32 cellular contexts compared by ENCODE assay signal in the genomic region with DNA sequence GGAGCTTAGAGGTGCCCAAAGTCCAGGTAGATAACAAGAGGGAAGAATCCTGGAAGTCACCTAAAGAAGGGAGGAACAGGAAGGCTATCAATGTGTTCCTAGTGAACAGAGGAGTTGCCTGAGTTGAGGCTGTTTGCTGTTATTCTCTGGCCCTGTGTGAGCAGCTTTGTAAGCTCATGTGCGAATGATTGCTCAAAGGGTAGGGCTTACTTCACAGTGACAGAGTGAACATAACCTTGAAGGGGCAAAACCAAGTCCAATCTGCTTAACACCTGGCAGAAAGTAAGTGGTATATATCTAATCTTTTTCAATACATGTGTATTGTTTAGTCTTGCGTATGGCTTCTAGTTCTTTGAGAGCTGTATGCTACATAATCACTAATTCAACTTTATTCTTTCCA.
"Had no signal": no experiment of that assay in that cellular context is flagged by ENCODE, and none has a peak within 500 bp of the region (broad histone marks: within the 10 kb centered on the region; RNA-seq: fewer than 3 reads in every experiment).

No MANE protein-coding gene starts in this region.

- H3K27ac ChIP-seq: adrenal gland, ascending aorta, brain microvascular endothelial cell, breast epithelium, cardiac muscle cell had no signal

- DNase-seq: activated effector memory CD4-positive, alpha-beta T cell treated with anti-CD3 and anti-CD28 coated beads, Interleukin-2, amount 50 U/mL, for 16 hours; activated effector memory CD4-positive, alpha-beta T cell treated with Interleukin-2 at 50 U/mL for 16 hours; activated gamma-delta T cell; activated gamma-delta T cell treated with Interleukin-2 at 50 U/mL for 16 hours; activated naive CD4-positive, alpha-beta T cell; activated naive CD4-positive, alpha-beta T cell treated with anti-CD3 and anti-CD28 coated beads for 36 hours; activated naive CD4-positive, alpha-beta T cell treated with anti-CD3 and anti-CD28 coated beads, Interleukin-2, amount 10 ng/mL, durations not matched to agents 7 days and 5 days; activated naive CD4-positive, alpha-beta T cell treated with anti-CD3 and anti-CD28 coated beads, Interleukin-2, amount 50 U/mL, for 16 hours; activated naive CD4-positive, alpha-beta T cell treated with Interleukin-2 at 50 U/mL for 16 hours; activated naive CD8-positive, alpha-beta T cell treated with anti-CD3 and anti-CD28 coated beads for 36 hours; activated naive CD8-positive, alpha-beta T cell treated with anti-CD3 and anti-CD28 coated beads, Interleukin-2, amount 10 ng/mL, durations not matched to agents 7 days and 5 days; activated naive CD8-positive, alpha-beta T cell treated with anti-CD3 and anti-CD28 coated beads, Interleukin-2, amount 50 U/mL, for 24 hours; activated T-cell treated with anti-CD3 and anti-CD28 coated beads, Interleukin-2, amount 50 U/mL, for 1 hour; activated T-cell treated with anti-CD3 and anti-CD28 coated beads, Interleukin-2, amount 50 U/mL, for 24 hours; activated T-cell treated with anti-CD3 and anti-CD28 coated beads, Interleukin-2, amount 50 U/mL, for 4 hours; activated T-cell treated with anti-CD3 and anti-CD28 coated beads, Interleukin-2, amount 50 U/mL, for 48 hours; activated T-cell treated with anti-CD3 and anti-CD28 coated beads, Interleukin-2, amount 50 U/mL, for 72 hours; adrenal gland; amniotic stem cell; amygdala; anterior cingulate cortex; aorta; brain microvascular endothelial cell; caudate nucleus; central memory CD4-positive, alpha-beta T cell; cerebellar nuclear complex had no signal

- H3K27me3 ChIP-seq: adrenal gland, ascending aorta, brain microvascular endothelial cell, breast epithelium had no signal

- H3K9me3 ChIP-seq: adrenal gland, ascending aorta, breast epithelium had no signal

- H3K36me3 ChIP-seq: adrenal gland, ascending aorta, brain microvascular endothelial cell, breast epithelium, cardiac muscle cell had no signal

- H3K4me1 ChIP-seq: ascending aorta, breast epithelium had no signal

- FAIRE-seq: astrocyte had no signal

- H3K4me3 ChIP-seq: adrenal gland, ascending aorta, breast epithelium, cardiac muscle cell had no signal

- ATAC-seq: activated naive CD4-positive, alpha-beta T cell treated with anti-CD3 and anti-CD28 coated beads, Interleukin-2, amount 50 U/mL, for 72 hours; activated naive CD8-positive, alpha-beta T cell treated with anti-CD3 and anti-CD28 coated beads, Interleukin-2, amount 50 U/mL, for 24 hours; activated T-cell treated with anti-CD3 and anti-CD28 coated beads, Interleukin-2, amount 50 U/mL, for 4 hours; activated T-cell treated with anti-CD3 and anti-CD28 coated beads, Interleukin-2, amount 50 U/mL, for 72 hours; activated T-helper 17 cell treated with anti-CD3 and anti-CD28 coated beads, Interleukin-2, amount 50 U/mL, for 72 hours had no signal
